In the genomic region with DNA sequence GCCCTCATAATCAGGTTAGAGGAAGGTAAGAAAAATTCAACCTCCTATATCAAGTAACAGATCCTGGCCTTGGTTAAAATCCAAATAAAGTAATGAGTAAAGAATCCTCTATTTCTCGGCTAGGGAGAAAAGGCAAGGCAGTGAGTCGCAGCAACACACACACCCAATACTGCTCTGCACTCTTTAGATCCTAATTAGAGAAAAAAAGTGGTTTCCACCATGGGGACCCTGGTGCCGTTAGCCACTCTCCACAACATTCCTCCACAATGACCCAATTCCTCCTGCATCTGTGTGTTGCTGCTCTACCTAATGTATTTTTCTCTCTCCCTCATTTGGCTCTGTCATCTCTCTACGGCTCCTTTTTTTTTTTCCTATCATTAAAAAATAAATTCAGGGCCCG, we compare ENCODE assay signal across 24 cellular contexts.
DNase-seq lines count a peak whose midpoint lies in the region; FAIRE-seq and TF ChIP-seq lines count a peak whose summit lies in the region.
"Had no signal": no experiment of that assay in that cellular context is flagged by ENCODE, and none has a peak within 500 bp of the region (broad histone marks: within the 10 kb centered on the region; RNA-seq: fewer than 3 reads in every experiment).

No MANE protein-coding gene starts in this region.

- H3K9ac ChIP-seq in adipocyte (ENCODE audit: low read length) (no peak overlapping the region), kidney (ENCODE audit: low read length in 2 of 2) (no peak overlapping the region)

- H3K36me3 ChIP-seq in breast epithelium (no peaks in the 10 kb centered on the region), adipocyte (ENCODE audit: control insufficient read depth, insufficient read depth, low read length, severe bottlenecking) (no peaks in the 10 kb centered on the region), kidney (ENCODE audit: control insufficient read depth in 1 of 2, insufficient read depth in 2 of 2, low read length in 2 of 2) (no peaks in the 10 kb centered on the region), sigmoid colon (no peaks in the 10 kb centered on the region)
- H3K36me3 ChIP-seq: BE2C, heart right ventricle, lower lobe of right lung, Peyer's patch, stomach had no signal

- H3K4me3 ChIP-seq in breast epithelium, result no peak overlapping the region
- H3K4me3 ChIP-seq in adipocyte (ENCODE audit: low read length), result no peak overlapping the region
- no peak overlapping the region for H3K4me3 ChIP-seq in kidney (ENCODE audit: low read length in 2 of 2)
- H3K4me3 ChIP-seq in sigmoid colon, result no peak overlapping the region
- H3K4me3 ChIP-seq: heart right ventricle, lower lobe of right lung, Peyer's patch, smooth muscle cell, stomach had no signal

- H3K4me1 ChIP-seq in breast epithelium (no peaks in the 10 kb centered on the region), adipocyte (ENCODE audit: control insufficient read depth, insufficient read depth, low read length) (no peaks in the 10 kb centered on the region), kidney (ENCODE audit: control insufficient read depth in 1 of 2, insufficient read depth in 1 of 2, low read depth in 1 of 2, low read length in 2 of 2) (no peaks in the 10 kb centered on the region), sigmoid colon (no peaks in the 10 kb centered on the region)
- H3K4me1 ChIP-seq: BE2C, heart right ventricle, lower lobe of right lung, Peyer's patch, stomach had no signal

- BruUV-seq in MCF 10A (replicated peaks; lab: Mats Ljungman, UMichigan), result no TSS peak

- 79 to 89% methylated on average over 5 of the region's 5 CpGs for WGBS in sigmoid colon, 2 donors

- FAIRE-seq in urothelium cell line (lab: Jason Lieb, UNC) (no peak), kidney (lab: Jason Lieb, UNC) (no peak)

- H3K27me3 Mint-ChIP-seq in MCF 10A (ENCODE audit: insufficient read depth, unreplicated experiment), result no peaks in the 10 kb centered on the region

- DNase-seq in MCF 10A (ENCODE audit: unreplicated experiment) (no peak), breast epithelium (ENCODE audit: low spot score in 2 of 2) (no peak), adipocyte (ENCODE audit: low read depth) (peak; percentile 18), iris pigment epithelial cell (ENCODE audit: low read depth) (peak; percentile 14), urothelium cell line (ENCODE audit: low spot score) (peak; percentile 56), kidney (no peak), sigmoid colon (no peak)
- no peak for DNase-seq in activated CD4-positive, alpha-beta T cell treated with anti-CD3 and anti-CD28 coated beads for 4 hours
- DNase-seq: activated CD4-positive, alpha-beta T cell treated with anti-CD3 and anti-CD28 coated beads, Interleukin-2, amount 50 U/mL, for 48 hours; activated gamma-delta T cell; activated naive CD8-positive, alpha-beta T cell treated with anti-CD3 and anti-CD28 coated beads, Interleukin-2, amount 50 U/mL, for 24 hours; BE2C; heart right ventricle; lower lobe of right lung; NCI-H1436; NCI-H510A treated with DMSO at 0.1 percent for 48 hours; Peyer's patch; stimulated activated CD4-positive, alpha-beta T cell treated with anti-CD3 and anti-CD28 coated beads, Interleukin-4, amount 100 ng/mL, for 4 hours; stomach; T-helper 17 cell; trophoblast cell had no signal

- CTCF ChIA-PET in MCF 10A (lab: Yijun Ruan, JAX), result interaction anchor here (0.7 to 7.5 kb wide), 2 partner anchors 22 to 116 kb away, joined by 3 to 166 read pairs; no protein-coding TSS in a partner anchor

- no peaks in the 10 kb centered on the region for H3K9me3 ChIP-seq in breast epithelium
- no peaks in the 10 kb centered on the region for H3K9me3 ChIP-seq in adipocyte (ENCODE audit: control insufficient read depth, low read length)
- no peaks in the 10 kb centered on the region for H3K9me3 ChIP-seq in kidney (ENCODE audit: control insufficient read depth in 1 of 2, low read length in 2 of 2)
- no peaks in the 10 kb centered on the region for H3K9me3 ChIP-seq in sigmoid colon
- H3K9me3 ChIP-seq: BE2C, heart right ventricle, lower lobe of right lung, Peyer's patch, stomach had no signal

- H3K4me3 Mint-ChIP-seq in MCF 10A (ENCODE audit: unreplicated experiment), result no peak overlapping the region
- H3K4me3 Mint-ChIP-seq: activated naive CD8-positive, alpha-beta T cell treated with anti-CD3 and anti-CD28 coated beads, Interleukin-2, amount 50 U/mL, for 24 hours; dendritic cell treated with granulocyte-macrophage colony-stimulating factor and Interleukin-4, amounts not matched to agents 40 ng/mL and 50 ng/mL, for 4 days; T-helper 17 cell had no signal

- no peaks in the 10 kb centered on the region for H3K9me3 Mint-ChIP-seq in MCF 10A (ENCODE audit: unreplicated experiment)
- H3K9me3 Mint-ChIP-seq: activated naive CD8-positive, alpha-beta T cell treated with anti-CD3 and anti-CD28 coated beads, Interleukin-2, amount 50 U/mL, for 24 hours; dendritic cell treated with granulocyte-macrophage colony-stimulating factor and Interleukin-4, amounts not matched to agents 40 ng/mL and 50 ng/mL, for 4 days had no signal

- no peak for TF ChIP-seq POLR2A in breast epithelium (IDR thresholded peaks at IDR 0.05)
- no peak for TF ChIP-seq POLR2A in sigmoid colon (IDR thresholded peaks at IDR 0.05)

- POLR2A ChIA-PET in MCF 10A (lab: Yijun Ruan, JAX), result no interaction called here

- no peak for TF ChIP-seq CTCF in MCF 10A (IDR thresholded peaks at IDR 0.05; ENCODE audit: unreplicated experiment)
- TF ChIP-seq CTCF in breast epithelium (IDR thresholded peaks at IDR 0.05), result no peak
- TF ChIP-seq CTCF in kidney (IDR thresholded peaks at IDR 0.05; ENCODE audit: borderline replicate concordance, extremely low read depth, insufficient read depth), result no peak
- TF ChIP-seq CTCF in sigmoid colon (IDR thresholded peaks at IDR 0.05), result no peak

- peak overlapping the region; percentile 35 for H3K27ac Mint-ChIP-seq in MCF 10A (ENCODE audit: low read depth, unreplicated experiment)
- H3K27ac Mint-ChIP-seq: activated naive CD8-positive, alpha-beta T cell treated with anti-CD3 and anti-CD28 coated beads, Interleukin-2, amount 50 U/mL, for 24 hours; dendritic cell treated with granulocyte-macrophage colony-stimulating factor and Interleukin-4, amounts not matched to agents 40 ng/mL and 50 ng/mL, for 4 days; T-helper 17 cell had no signal

- intact Hi-C loops in MCF 10A (cut with micrococcal nuclease), result no loop called here
- intact Hi-C loops in breast epithelium (cut with DNase I; ENCODE audit: low total_unique reads), result no loop called here
- intact Hi-C loops in kidney (cut with DNase I), result no loop called here
- intact Hi-C loops in sigmoid colon (cut with DNase I), result no loop called here

- TF ChIP-seq EP300 in sigmoid colon (IDR thresholded peaks at IDR 0.05), result no peak

- no peaks in the 10 kb centered on the region for H3K27me3 ChIP-seq in breast epithelium
- H3K27me3 ChIP-seq in adipocyte (replicated peaks; ENCODE audit: control insufficient read depth, insufficient read depth, low read length), result no peaks in the 10 kb centered on the region
- no peaks in the 10 kb centered on the region for H3K27me3 ChIP-seq in sigmoid colon
- H3K27me3 ChIP-seq: BE2C, Peyer's patch had no signal

- H3K27ac ChIP-seq in breast epithelium (no peak overlapping the region), kidney (ENCODE audit: low read depth in 2 of 2, low read length in 2 of 2) (no peak overlapping the region), sigmoid colon (no peak overlapping the region)
- H3K27ac ChIP-seq: 22Rv1, heart right ventricle, lower lobe of right lung, Peyer's patch, stomach had no signal

- no peaks in the 10 kb centered on the region for H3K36me3 Mint-ChIP-seq in MCF 10A (ENCODE audit: insufficient read depth, unreplicated experiment)

- peaks cover 32% of the 10 kb centered on the region for H3K4me1 Mint-ChIP-seq in MCF 10A (ENCODE audit: insufficient read depth, unreplicated experiment)
- H3K4me1 Mint-ChIP-seq: activated naive CD8-positive, alpha-beta T cell treated with anti-CD3 and anti-CD28 coated beads, Interleukin-2, amount 50 U/mL, for 24 hours had no signal

Comparison
In these comparisons a context has a peak if more than half of its experiments do, and no peak if none do; other contexts are left out.
1. DNase-seq: peak in adipocyte (single experiment), iris pigment epithelial cell (single experiment) and urothelium cell line (single experiment); none in MCF 10A (single experiment), breast epithelium (0 of 2), kidney (single experiment), sigmoid colon (single experiment) and activated CD4-positive, alpha-beta T cell treated with anti-CD3 and anti-CD28 coated beads for 4 hours (0 of 2).